In genomic region chr14:105487986-105488777, GRCh38 we compare ENCODE assay signal across 8 cellular contexts. TPM values are rescaled to one million over a fixed set of nuclear protein-coding genes. Genes with fewer than 3 reads are reported as not detected.
A peak's percentile ranks its signal among the peaks of the same experiment; 100 is the strongest.
DNase-seq lines count a peak whose midpoint lies in the region; ATAC-seq and TF ChIP-seq lines count a peak whose summit lies in the region.
"Had no signal": no experiment of that assay in that cellular context is flagged by ENCODE, and none has a peak within 500 bp of the region (broad histone marks: within the 10 kb centered on the region; RNA-seq: fewer than 3 reads in every experiment).

No MANE protein-coding gene starts in this region.

- intact Hi-C loops in right lobe of liver (cut with DNase I), result loop anchor here in 1 of 2 donors (5.0 kb wide), 1 partner anchor 121 kb away; no protein-coding TSS in a partner anchor

- no peak overlapping the region for H3K27ac ChIP-seq in HUES64 (ENCODE audit: low read depth, low read length)
- peak overlapping the region in 1 of 3 donors; percentile 43 for H3K27ac ChIP-seq in right lobe of liver
- peak overlapping the region; percentile 90 for H3K27ac ChIP-seq in suprapubic skin

- no peaks in the 10 kb centered on the region for H3K9me3 ChIP-seq in HUES64 (ENCODE audit: insufficient read depth, low read depth, low read length)
- no peaks in the 10 kb centered on the region for H3K9me3 ChIP-seq in right lobe of liver
- H3K9me3 ChIP-seq in suprapubic skin, result no peaks in the 10 kb centered on the region

- H3K4me1 ChIP-seq in HUES64 (ENCODE audit: insufficient read depth, low read length) (peaks cover 5% of the 10 kb centered on the region; the same call in 1 of the 2 replicates), right lobe of liver (peaks cover 0 to 28% (median 9%) of the 10 kb centered on the region in 4 donors), suprapubic skin (peaks cover 87% of the 10 kb centered on the region)

- peak overlapping the region; percentile 63 for H3K27ac Mint-ChIP-seq in activated T-cell treated with anti-CD3 and anti-CD28 coated beads, Interleukin-2, amount 50 U/mL, for 72 hours

- peaks cover 46% of the 10 kb centered on the region for H3K4me1 Mint-ChIP-seq in activated T-cell treated with anti-CD3 and anti-CD28 coated beads, Interleukin-2, amount 50 U/mL, for 72 hours (ENCODE audit: low read depth)

- no peaks in the 10 kb centered on the region for H3K9me3 Mint-ChIP-seq in activated T-cell treated with anti-CD3 and anti-CD28 coated beads, Interleukin-2, amount 50 U/mL, for 72 hours

- H3K4me3 ChIP-seq in HUES64 (ENCODE audit: low read length), result peak overlapping the region; percentile 47; the same call in 1 of the 2 replicates
- H3K4me3 ChIP-seq in right lobe of liver, result peak overlapping the region in 2 of 3 donors; percentile 14 to 40
- peak overlapping the region; percentile 82 for H3K4me3 ChIP-seq in suprapubic skin

- WGBS in HUES64, result 80% methylated on average over 26 of the region's 26 CpGs
- 57% methylated on average over 4 of the region's 26 CpGs for WGBS in right lobe of liver (ENCODE audit: insufficient coverage, low coverage, low lambda C conversion rate, missing lambda C conversion rate)
- WGBS in suprapubic skin, result 38% methylated on average over 8 of the region's 26 CpGs

- ATAC-seq in activated T-cell treated with anti-CD3 and anti-CD28 coated beads, Interleukin-2, amount 50 U/mL, for 72 hours (replicated peaks in 1 of 2), result no peak
- ATAC-seq in right lobe of liver, result no peak

- DNase-seq in activated T-cell treated with anti-CD3 and anti-CD28 coated beads, Interleukin-2, amount 50 U/mL, for 72 hours, result peak in 1 of 2 donors; percentile 39
- DNase-seq in right lobe of liver, result no peak
- no peak for DNase-seq in suprapubic skin (ENCODE audit: low spot score in 2 of 2)
- no peak for DNase-seq in Ammon's horn (ENCODE audit: low spot score)
- DNase-seq in stimulated activated CD4-positive, alpha-beta T cell treated with anti-CD3 and anti-CD28 coated beads, Interleukin-2, amount 100 ng/mL, for 48 hours, result no peak
- DNase-seq in DMS153 (lab: John Stamatoyannopoulos, UW), result no peak
- DNase-seq: NCI-H1105 treated with DMSO at 0.1 percent for 48 hours had no signal

- H3K36me3 Mint-ChIP-seq in activated T-cell treated with anti-CD3 and anti-CD28 coated beads, Interleukin-2, amount 50 U/mL, for 72 hours (ENCODE audit: insufficient read depth in 2 of 2), result peaks cover 0 to 1% of the 10 kb centered on the region in 2 donors

- TF ChIP-seq EP300 in suprapubic skin (IDR thresholded peaks at IDR 0.05), result no peak

- no peaks in the 10 kb centered on the region for H3K27me3 Mint-ChIP-seq in activated T-cell treated with anti-CD3 and anti-CD28 coated beads, Interleukin-2, amount 50 U/mL, for 72 hours (ENCODE audit: low read depth)

- H3K4me3 Mint-ChIP-seq in activated T-cell treated with anti-CD3 and anti-CD28 coated beads, Interleukin-2, amount 50 U/mL, for 72 hours, result peak overlapping the region; percentile 87 to 95

- H3K36me3 ChIP-seq in HUES64 (ENCODE audit: insufficient read depth, low read length) (no peaks in the 10 kb centered on the region), right lobe of liver (no peaks in the 10 kb centered on the region), suprapubic skin (peaks cover under 1% of the 10 kb centered on the region)

- H3K27me3 ChIP-seq in HUES64 (ENCODE audit: insufficient read depth, low read length) (peaks cover 62% of the 10 kb centered on the region), right lobe of liver (no peaks in the 10 kb centered on the region), suprapubic skin (no peaks in the 10 kb centered on the region)

- H3K9ac ChIP-seq in HUES64 (ENCODE audit: low read depth, low read length), result no peak overlapping the region

- TF ChIP-seq POLR2A in right lobe of liver (IDR thresholded peaks at IDR 0.05) (no peak), suprapubic skin (IDR thresholded peaks at IDR 0.05) (no peak)

- TF ChIP-seq CTCF in right lobe of liver (IDR thresholded peaks at IDR 0.05) (no peak), suprapubic skin (IDR thresholded peaks at IDR 0.05) (no peak)

RNA-seq across cellular contexts. Expression of gene CRIP1, which starts 1.5 kb away (rescaled TPM):
- polyA plus RNA-seq in HUES64 (2013, experiment 1 of 2), result 2.6 TPM
- 4.9 TPM for polyA plus RNA-seq in HUES64 (2013, experiment 2 of 2)
- total RNA-seq in activated T-cell treated with anti-CD3 and anti-CD28 coated beads, Interleukin-2, amount 50 U/mL, for 72 hours, result 100 to 1,000 TPM; 146 to 174 TPM
- total RNA-seq in right lobe of liver, result 1 to 10 TPM in 5 of 6 experiments, under 1 TPM in 1; 0.79 to 5.4 (median 2.7) TPM
- total RNA-seq in suprapubic skin, result 100 to 1,000 TPM in 1 of 4 donors, 10 to 100 TPM in 3; 28.6 to 140 (median 76.2) TPM

RNA-seq across cellular contexts. Expression of gene TEDC1, which starts 2.9 kb away (rescaled TPM):
- polyA plus RNA-seq in HUES64 (2013, experiment 1 of 2), result 14.3 TPM
- polyA plus RNA-seq in HUES64 (2013, experiment 2 of 2), result 20.3 TPM
- total RNA-seq in activated T-cell treated with anti-CD3 and anti-CD28 coated beads, Interleukin-2, amount 50 U/mL, for 72 hours, result 10 to 100 TPM; 33.0 to 36.9 TPM
- total RNA-seq in right lobe of liver (1 to 10 TPM; 2.2 to 8.1 (median 3.9) TPM), suprapubic skin (10 to 100 TPM; 11.4 to 41.0 (median 14.0) TPM)

RNA-seq across cellular contexts. Expression of gene CRIP2, which starts 13.6 kb away (rescaled TPM):
- polyA plus RNA-seq in HUES64 (2013, experiment 1 of 2), result 11.3 TPM
- 16.5 TPM for polyA plus RNA-seq in HUES64 (2013, experiment 2 of 2)
- total RNA-seq in activated T-cell treated with anti-CD3 and anti-CD28 coated beads, Interleukin-2, amount 50 U/mL, for 72 hours, result 1 to 10 TPM; 1.1 to 1.3 TPM
- total RNA-seq in right lobe of liver (10 to 100 TPM; 11.2 to 50.0 (median 27.5) TPM), suprapubic skin (100 to 1,000 TPM in 2 of 4 donors, 10 to 100 TPM in 2; 70.7 to 140 (median 104) TPM)

RNA-seq across cellular contexts. Expression of gene TMEM121, which starts 38.2 kb away (rescaled TPM):
- 1.0 TPM for polyA plus RNA-seq in HUES64 (2013, experiment 1 of 2)
- polyA plus RNA-seq in HUES64 (2013, experiment 2 of 2), result 1.7 TPM
- 1 to 10 TPM; 6.3 to 7.9 TPM for total RNA-seq in activated T-cell treated with anti-CD3 and anti-CD28 coated beads, Interleukin-2, amount 50 U/mL, for 72 hours
- total RNA-seq in right lobe of liver (1 to 10 TPM in 5 of 6 experiments, under 1 TPM in 1; 0.74 to 3.2 (median 2.2) TPM), suprapubic skin (1 to 10 TPM; 1.7 to 4.2 (median 2.7) TPM)

Comparison
In these comparisons a context has a peak if more than half of its experiments do, and no peak if none do; other contexts are left out.
1. H3K4me3 ChIP-seq: peak in every context shown above with its lines; median percentile 82 in suprapubic skin; 47 in HUES64; 27 in right lobe of liver.
2. RNA of gene CRIP1, which starts 1.5 kb away (total RNA-seq): 146 to 174 TPM in activated T-cell treated with anti-CD3 and anti-CD28 coated beads, Interleukin-2, amount 50 U/mL, for 72 hours and 28.6 to 140 TPM in suprapubic skin; 0.79 to 5.4 TPM in right lobe of liver; every median in the first group is over 4 times any median in the second.
3. RNA of gene CRIP2, which starts 13.6 kb away (total RNA-seq): 70.7 to 140 TPM in suprapubic skin and 11.2 to 50.0 TPM in right lobe of liver; 1.1 to 1.3 TPM in activated T-cell treated with anti-CD3 and anti-CD28 coated beads, Interleukin-2, amount 50 U/mL, for 72 hours; every median in the first group is over 4 times any median in the second.